ENCODE assay signal across 1 cellular context in the genomic region with DNA sequence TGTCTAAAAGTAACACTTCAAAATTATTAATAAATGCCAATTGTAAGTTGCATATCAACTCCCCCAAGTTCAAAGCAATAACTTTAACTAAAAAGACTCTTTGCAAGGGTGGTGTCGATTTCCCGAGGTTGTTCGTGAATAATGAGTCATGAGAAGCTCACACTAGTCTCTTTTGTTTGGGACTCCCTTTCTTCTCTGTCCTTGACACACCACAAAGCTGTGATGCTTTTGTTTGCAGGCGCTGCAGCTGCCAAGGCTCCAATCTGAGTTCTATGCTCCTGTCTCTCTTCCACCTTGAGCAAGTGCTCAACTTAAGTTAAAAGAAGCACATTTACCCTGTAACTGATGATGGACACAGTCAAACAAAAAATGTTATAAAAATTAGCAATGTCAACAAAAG.
TF ChIP-seq lines count a peak whose summit lies in the region.

No MANE protein-coding gene starts in this region.

TF ChIP-seq in GM23338, 12 proteins besides CTCF, POLR2A, EP300 and RAD21 (continued from another document):
- TF ChIP-seq, protein P1, sequence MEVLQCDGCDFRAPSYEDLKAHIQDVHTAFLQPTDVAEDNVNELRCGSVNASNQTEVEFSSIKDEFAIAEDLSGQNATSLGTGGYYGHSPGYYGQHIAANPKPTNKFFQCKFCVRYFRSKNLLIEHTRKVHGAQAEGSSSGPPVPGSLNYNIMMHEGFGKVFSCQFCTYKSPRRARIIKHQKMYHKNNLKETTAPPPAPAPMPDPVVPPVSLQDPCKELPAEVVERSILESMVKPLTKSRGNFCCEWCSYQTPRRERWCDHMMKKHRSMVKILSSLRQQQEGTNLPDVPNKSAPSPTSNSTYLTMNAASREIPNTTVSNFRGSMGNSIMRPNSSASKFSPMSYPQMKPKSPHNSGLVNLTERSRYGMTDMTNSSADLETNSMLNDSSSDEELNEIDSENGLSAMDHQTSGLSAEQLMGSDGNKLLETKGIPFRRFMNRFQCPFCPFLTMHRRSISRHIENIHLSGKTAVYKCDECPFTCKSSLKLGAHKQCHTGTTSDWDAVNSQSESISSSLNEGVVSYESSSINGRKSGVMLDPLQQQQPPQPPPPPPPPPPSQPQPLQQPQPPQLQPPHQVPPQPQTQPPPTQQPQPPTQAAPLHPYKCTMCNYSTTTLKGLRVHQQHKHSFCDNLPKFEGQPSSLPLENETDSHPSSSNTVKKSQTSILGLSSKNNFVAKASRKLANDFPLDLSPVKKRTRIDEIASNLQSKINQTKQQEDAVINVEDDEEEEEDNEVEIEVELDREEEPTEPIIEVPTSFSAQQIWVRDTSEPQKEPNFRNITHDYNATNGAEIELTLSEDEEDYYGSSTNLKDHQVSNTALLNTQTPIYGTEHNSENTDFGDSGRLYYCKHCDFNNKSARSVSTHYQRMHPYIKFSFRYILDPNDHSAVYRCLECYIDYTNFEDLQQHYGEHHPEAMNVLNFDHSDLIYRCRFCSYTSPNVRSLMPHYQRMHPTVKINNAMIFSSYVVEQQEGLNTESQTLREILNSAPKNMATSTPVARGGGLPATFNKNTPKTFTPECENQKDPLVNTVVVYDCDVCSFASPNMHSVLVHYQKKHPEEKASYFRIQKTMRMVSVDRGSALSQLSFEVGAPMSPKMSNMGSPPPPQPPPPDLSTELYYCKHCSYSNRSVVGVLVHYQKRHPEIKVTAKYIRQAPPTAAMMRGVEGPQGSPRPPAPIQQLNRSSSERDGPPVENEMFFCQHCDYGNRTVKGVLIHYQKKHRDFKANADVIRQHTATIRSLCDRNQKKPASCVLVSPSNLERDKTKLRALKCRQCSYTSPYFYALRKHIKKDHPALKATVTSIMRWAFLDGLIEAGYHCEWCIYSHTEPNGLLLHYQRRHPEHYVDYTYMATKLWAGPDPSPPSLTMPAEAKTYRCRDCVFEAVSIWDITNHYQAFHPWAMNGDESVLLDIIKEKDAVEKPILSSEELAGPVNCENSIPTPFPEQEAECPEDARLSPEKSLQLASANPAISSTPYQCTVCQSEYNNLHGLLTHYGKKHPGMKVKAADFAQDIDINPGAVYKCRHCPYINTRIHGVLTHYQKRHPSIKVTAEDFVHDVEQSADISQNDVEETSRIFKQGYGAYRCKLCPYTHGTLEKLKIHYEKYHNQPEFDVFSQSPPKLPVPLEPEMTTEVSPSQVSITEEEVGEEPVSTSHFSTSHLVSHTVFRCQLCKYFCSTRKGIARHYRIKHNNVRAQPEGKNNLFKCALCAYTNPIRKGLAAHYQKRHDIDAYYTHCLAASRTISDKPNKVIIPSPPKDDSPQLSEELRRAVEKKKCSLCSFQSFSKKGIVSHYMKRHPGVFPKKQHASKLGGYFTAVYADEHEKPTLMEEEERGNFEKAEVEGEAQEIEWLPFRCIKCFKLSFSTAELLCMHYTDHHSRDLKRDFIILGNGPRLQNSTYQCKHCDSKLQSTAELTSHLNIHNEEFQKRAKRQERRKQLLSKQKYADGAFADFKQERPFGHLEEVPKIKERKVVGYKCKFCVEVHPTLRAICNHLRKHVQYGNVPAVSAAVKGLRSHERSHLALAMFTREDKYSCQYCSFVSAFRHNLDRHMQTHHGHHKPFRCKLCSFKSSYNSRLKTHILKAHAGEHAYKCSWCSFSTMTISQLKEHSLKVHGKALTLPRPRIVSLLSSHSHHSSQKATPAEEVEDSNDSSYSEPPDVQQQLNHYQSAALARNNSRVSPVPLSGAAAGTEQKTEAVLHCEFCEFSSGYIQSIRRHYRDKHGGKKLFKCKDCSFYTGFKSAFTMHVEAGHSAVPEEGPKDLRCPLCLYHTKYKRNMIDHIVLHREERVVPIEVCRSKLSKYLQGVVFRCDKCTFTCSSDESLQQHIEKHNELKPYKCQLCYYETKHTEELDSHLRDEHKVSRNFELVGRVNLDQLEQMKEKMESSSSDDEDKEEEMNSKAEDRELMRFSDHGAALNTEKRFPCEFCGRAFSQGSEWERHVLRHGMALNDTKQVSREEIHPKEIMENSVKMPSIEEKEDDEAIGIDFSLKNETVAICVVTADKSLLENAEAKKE (CRISPR knock-in tag; IDR thresholded peaks at IDR 0.05) = no peak
- TF ChIP-seq ZNF114 (CRISPR knock-in tag; IDR thresholded peaks at IDR 0.05) = no peak
- no peak for TF ChIP-seq JUNB (IDR thresholded peaks at IDR 0.05; ENCODE audit: unreplicated experiment)
- no peak for TF ChIP-seq ZNF331 (CRISPR knock-in tag; IDR thresholded peaks at IDR 0.05; ENCODE audit: low read depth)
- no peak for TF ChIP-seq CREB1 (CRISPR knock-in tag; IDR thresholded peaks at IDR 0.05; ENCODE audit: low read depth)
- TF ChIP-seq, protein P2, sequence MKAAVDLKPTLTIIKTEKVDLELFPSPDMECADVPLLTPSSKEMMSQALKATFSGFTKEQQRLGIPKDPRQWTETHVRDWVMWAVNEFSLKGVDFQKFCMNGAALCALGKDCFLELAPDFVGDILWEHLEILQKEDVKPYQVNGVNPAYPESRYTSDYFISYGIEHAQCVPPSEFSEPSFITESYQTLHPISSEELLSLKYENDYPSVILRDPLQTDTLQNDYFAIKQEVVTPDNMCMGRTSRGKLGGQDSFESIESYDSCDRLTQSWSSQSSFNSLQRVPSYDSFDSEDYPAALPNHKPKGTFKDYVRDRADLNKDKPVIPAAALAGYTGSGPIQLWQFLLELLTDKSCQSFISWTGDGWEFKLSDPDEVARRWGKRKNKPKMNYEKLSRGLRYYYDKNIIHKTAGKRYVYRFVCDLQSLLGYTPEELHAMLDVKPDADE (IDR thresholded peaks at IDR 0.05) = no peak
